ENCODE assay signal across 12 cellular contexts in the genomic region with DNA sequence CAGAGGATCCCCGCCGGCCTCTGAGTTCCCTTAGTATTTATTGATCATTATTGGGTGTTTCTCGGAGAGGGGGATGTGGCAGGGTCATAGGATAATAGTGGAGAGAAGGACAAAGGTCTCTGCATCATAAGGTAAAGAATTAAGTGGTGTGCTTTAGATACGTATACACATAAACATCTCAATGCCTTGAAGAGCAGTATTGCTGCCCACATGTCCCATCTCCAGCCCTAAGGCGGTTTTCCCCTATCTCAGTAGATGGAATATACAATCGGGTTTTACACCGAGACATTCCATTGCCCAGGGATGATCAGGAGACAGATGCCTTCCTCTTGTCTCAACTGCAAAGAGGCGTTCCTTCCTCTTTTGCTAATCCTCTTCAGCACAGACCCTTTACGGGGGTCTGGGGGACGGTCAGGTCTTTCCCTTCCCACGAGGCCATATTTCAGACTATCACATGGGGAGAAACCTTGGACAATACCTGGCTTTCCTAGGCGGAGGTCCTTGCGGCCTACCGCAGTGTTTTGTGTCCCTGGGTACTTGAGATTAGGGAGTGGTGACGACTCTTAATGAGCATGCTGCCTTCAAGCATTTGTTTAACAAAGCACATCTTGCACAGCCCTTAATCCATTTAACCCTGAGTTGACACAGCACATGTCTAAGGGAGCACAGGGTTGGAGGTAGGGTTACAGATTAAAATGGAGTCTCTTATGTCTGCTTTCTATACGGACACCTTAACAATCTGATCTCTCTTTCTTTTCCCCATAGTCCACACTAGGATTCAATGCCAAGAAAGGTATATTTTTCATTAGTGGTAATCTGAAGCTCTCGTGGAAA. TPM values are rescaled to one million over a fixed set of nuclear protein-coding genes. Genes with fewer than 3 reads are reported as not detected.
DNase-seq lines count a peak whose midpoint lies in the region; ATAC-seq and TF ChIP-seq lines count a peak whose summit lies in the region.
"Not testable (repeated sequence)": the region's sequence is repeated elsewhere in the genome, so short reads cannot be mapped to it uniquely, and the experiment has no call there.
"Had no signal": no experiment of that assay in that cellular context is flagged by ENCODE, and none has a peak within 500 bp of the region (broad histone marks: within the 10 kb centered on the region; RNA-seq: fewer than 3 reads in every experiment).

No MANE protein-coding gene starts in this region.

- not testable (repeated sequence) for H3K27me3 ChIP-seq in CD4-positive, alpha-beta memory T cell (ENCODE audit: insufficient read depth, low read length); KMS-11 (ENCODE audit: insufficient read depth, low read depth); iPS-15b (ENCODE audit: control insufficient read depth, insufficient read depth, low read length); trophoblast cell (ENCODE audit: insufficient read depth, low read length)

- not testable (repeated sequence) for H4K12ac ChIP-seq in trophoblast cell (ENCODE audit: low read depth, low read length)

- H3K36me3 ChIP-seq in CD4-positive, alpha-beta memory T cell (ENCODE audit: insufficient read depth, low read length); KMS-11 (ENCODE audit: insufficient read depth); iPS-15b (ENCODE audit: control insufficient read depth, insufficient read depth, low read length); trophoblast cell (ENCODE audit: control insufficient read depth in 1 of 2, insufficient read depth in 2 of 2, low read length in 2 of 2): not testable (repeated sequence)

- peaks cover 18 to 38% (median 24%) of the 10 kb centered on the region in 4 donors for H3K4me1 Mint-ChIP-seq in CD4-positive, alpha-beta memory T cell
- peaks cover 23% of the 10 kb centered on the region for H3K4me1 Mint-ChIP-seq in T-helper 17 cell
- H3K4me1 Mint-ChIP-seq in activated T-helper 2 cell treated with anti-CD3 and anti-CD28 coated beads, Interferon-gamma antibody, Interleukin-2, Interleukin-4, amounts not matched to agents 10 μg/mL and 5 μg/mL and 100 μg/mL, durations not matched to agents 14 hours and 24 hours and 36 hours (ENCODE audit: low read depth): peaks cover 29% of the 10 kb centered on the region

- H4K8ac ChIP-seq in trophoblast cell (ENCODE audit: low read depth, low read length): not testable (repeated sequence)

- not testable (repeated sequence) for H3K4ac ChIP-seq in trophoblast cell (ENCODE audit: low read depth, low read length)

- not testable (repeated sequence) for H3K14ac ChIP-seq in trophoblast cell (ENCODE audit: low read length)

- peaks cover 16% of the 10 kb centered on the region for H3K4me1 ChIP-seq in CD4-positive, alpha-beta memory T cell (ENCODE audit: insufficient read depth, low read length)
- H3K4me1 ChIP-seq in KMS-11 (ENCODE audit: low read depth, poor library complexity, severe bottlenecking) (peaks cover 14% of the 10 kb centered on the region), iPS-15b (ENCODE audit: control insufficient read depth, insufficient read depth, low read length) (peaks cover 10% of the 10 kb centered on the region)
- H3K4me1 ChIP-seq in trophoblast cell (ENCODE audit: control insufficient read depth in 1 of 2, insufficient read depth in 2 of 2, low read length in 2 of 2): not testable (repeated sequence)

- peaks cover 0 to 16% of the 10 kb centered on the region in 2 donors for H3K36me3 Mint-ChIP-seq in CD4-positive, alpha-beta memory T cell
- not testable (repeated sequence) for H3K36me3 Mint-ChIP-seq in T-helper 17 cell (ENCODE audit: low read depth); activated T-helper 2 cell treated with anti-CD3 and anti-CD28 coated beads, Interferon-gamma antibody, Interleukin-2, Interleukin-4, amounts not matched to agents 10 μg/mL and 5 μg/mL and 100 μg/mL, durations not matched to agents 14 hours and 24 hours and 36 hours (ENCODE audit: low read depth)

- H3K4me3 Mint-ChIP-seq in CD4-positive, alpha-beta memory T cell: peak overlapping the region in 7 of 8 donors; percentile 49 to 98 (median 97)
- peak overlapping the region; percentile 96 for H3K4me3 Mint-ChIP-seq in T-helper 17 cell
- H3K4me3 Mint-ChIP-seq in activated T-helper 2 cell treated with anti-CD3 and anti-CD28 coated beads, Interferon-gamma antibody, Interleukin-2, Interleukin-4, amounts not matched to agents 10 μg/mL and 5 μg/mL and 100 μg/mL, durations not matched to agents 14 hours and 24 hours and 36 hours (ENCODE audit: low read depth): peak overlapping the region; percentile 98

- not testable (repeated sequence) for H4K91ac ChIP-seq in trophoblast cell (ENCODE audit: low read depth, low read length)

- not testable (repeated sequence) for H3K79me2 ChIP-seq in KMS-11 (ENCODE audit: insufficient read depth, low read depth); trophoblast cell (ENCODE audit: control insufficient read depth, insufficient read depth, low read length, poor library complexity)

- no CpG with 5 or more reads among the region's 17 CpGs for WGBS in trophoblast cell (ENCODE audit: extremely low coverage, insufficient coverage, insufficient read length)

- H3K23ac ChIP-seq in trophoblast cell (ENCODE audit: low read length): not testable (repeated sequence)

- peak overlapping the region; percentile 70 to 100 (median 99) for H3K27ac Mint-ChIP-seq in CD4-positive, alpha-beta memory T cell
- H3K27ac Mint-ChIP-seq in T-helper 17 cell: peak overlapping the region; percentile 97
- not testable (repeated sequence) for H3K27ac Mint-ChIP-seq in activated T-helper 2 cell treated with anti-CD3 and anti-CD28 coated beads, Interferon-gamma antibody, Interleukin-2, Interleukin-4, amounts not matched to agents 10 μg/mL and 5 μg/mL and 100 μg/mL, durations not matched to agents 14 hours and 24 hours and 36 hours

- TF ChIP-seq CTCF in KMS-11 (conservative IDR thresholded peaks at IDR 0.05; ENCODE audit: low read depth, low read length): not testable (repeated sequence)

- not testable (repeated sequence) for ATAC-seq in T-helper 17 cell

- intact Hi-C loops in CD4-positive, alpha-beta memory T cell (cut with micrococcal nuclease): loop anchor here (2.0 kb wide), 1 partner anchor 89 kb away; the partner anchor contains the start of gene TOMM40L
- intact Hi-C loops in activated T-helper 2 cell treated with anti-CD3 and anti-CD28 coated beads, Interferon-gamma antibody, Interleukin-2, Interleukin-4, amounts not matched to agents 10 μg/mL and 5 μg/mL and 100 μg/mL, durations not matched to agents 14 hours and 24 hours and 36 hours (cut with micrococcal nuclease): loop anchor here (2.0 kb wide), 1 partner anchor 89 kb away; the partner anchor contains the start of gene TOMM40L

- H3K79me1 ChIP-seq in trophoblast cell (ENCODE audit: low read length): not testable (repeated sequence)

- not testable (repeated sequence) for H3K9me3 ChIP-seq in CD4-positive, alpha-beta memory T cell (ENCODE audit: control insufficient read depth in 1 of 2, low read length in 2 of 2); T-helper 17 cell (ENCODE audit: control insufficient read depth, low read length, poor library complexity, severe bottlenecking); iPS-15b (ENCODE audit: control insufficient read depth, insufficient read depth, low read length); trophoblast cell (ENCODE audit: insufficient read depth, low read depth, low read length)

- not testable (repeated sequence) for DNase-seq in CD4-positive, alpha-beta memory T cell; T-helper 17 cell; activated T-helper 2 cell treated with anti-CD3 and anti-CD28 coated beads, Interferon-gamma antibody, Interleukin-2, Interleukin-4, amounts not matched to agents 10 μg/mL and 5 μg/mL and 100 μg/mL, durations not matched to agents 14 hours and 24 hours and 36 hours (ENCODE audit: low spot score)
- DNase-seq in trophoblast cell: peak; percentile 59 to 69

- H4K20me1 ChIP-seq in KMS-11 (ENCODE audit: insufficient read depth): not testable (repeated sequence)

- H2BK120ac ChIP-seq in trophoblast cell (ENCODE audit: insufficient read depth, low read length, poor library complexity): not testable (repeated sequence)

- peak overlapping the region; percentile 91; the same call in 1 of the 2 replicates for H3K4me2 ChIP-seq in KMS-11
- H3K4me2 ChIP-seq in trophoblast cell (ENCODE audit: low read length): not testable (repeated sequence)

- not testable (repeated sequence) for H3K27ac ChIP-seq in CD4-positive, alpha-beta memory T cell (ENCODE audit: low read depth, low read length); KMS-11; trophoblast cell (ENCODE audit: low read depth, low read length)

- not testable (repeated sequence) for H2BK5ac ChIP-seq in trophoblast cell (ENCODE audit: low read depth, low read length, poor library complexity)

- not testable (repeated sequence) for H3K27me3 Mint-ChIP-seq in CD4-positive, alpha-beta memory T cell; T-helper 17 cell; activated T-helper 2 cell treated with anti-CD3 and anti-CD28 coated beads, Interferon-gamma antibody, Interleukin-2, Interleukin-4, amounts not matched to agents 10 μg/mL and 5 μg/mL and 100 μg/mL, durations not matched to agents 14 hours and 24 hours and 36 hours (ENCODE audit: low read depth)

- POLR2A ChIA-PET in CD4-positive, alpha-beta memory T cell (lab: Charles Lee; ENCODE audit: partially characterized antibody): interaction anchor here (3.1 kb wide), 1 partner anchor 12 kb away, joined by 61 read pairs; no protein-coding TSS in a partner anchor

- not testable (repeated sequence) for H2AFZ ChIP-seq in KMS-11 (ENCODE audit: low read depth); trophoblast cell (ENCODE audit: insufficient read depth, low read length, poor library complexity)

- not testable (repeated sequence) for H3K4me3 ChIP-seq in CD4-positive, alpha-beta memory T cell (ENCODE audit: low read length in 2 of 2); KMS-11 (IDR thresholded peaks at IDR 0.05; ENCODE audit: insufficient read depth, low read depth, low read length); trophoblast cell (ENCODE audit: low read depth, low read length)
- H3K4me3 ChIP-seq in iPS-15b (ENCODE audit: low read depth, low read length): peak overlapping the region; percentile 98

- CTCF ChIA-PET in CD4-positive, alpha-beta memory T cell (lab: Charles Lee; ENCODE audit: partially characterized antibody): interaction anchor here (2.4 kb wide), 1 partner anchor 10 kb away, joined by 9 read pairs; no protein-coding TSS in a partner anchor

- not testable (repeated sequence) for H3K9ac ChIP-seq in KMS-11; trophoblast cell (ENCODE audit: low read length)
- H3K9ac ChIP-seq in iPS-15b (ENCODE audit: low read depth, low read length): peak overlapping the region; percentile 26

- H3K18ac ChIP-seq in trophoblast cell (ENCODE audit: low read length): not testable (repeated sequence)

- H2BK12ac ChIP-seq in trophoblast cell (ENCODE audit: low read length): not testable (repeated sequence)

- not testable (repeated sequence) for H3K9me3 Mint-ChIP-seq in CD4-positive, alpha-beta memory T cell; activated T-helper 2 cell treated with anti-CD3 and anti-CD28 coated beads, Interferon-gamma antibody, Interleukin-2, Interleukin-4, amounts not matched to agents 10 μg/mL and 5 μg/mL and 100 μg/mL, durations not matched to agents 14 hours and 24 hours and 36 hours

- not testable (repeated sequence) for H2AK5ac ChIP-seq in trophoblast cell (ENCODE audit: low read length)

RNA-seq across cellular contexts. Expression of gene SDHC, which starts 1.9 kb away (rescaled TPM):
- 100 to 1,000 TPM; 106 to 108 TPM for total RNA-seq in CD4-positive, alpha-beta memory T cell
- polyA plus RNA-seq in CD4-positive, alpha-beta memory T cell: 100 to 1,000 TPM; 183 to 296 TPM
- total RNA-seq in T-helper 17 cell: 10 to 100 TPM; 64.4 to 76.8 TPM
- total RNA-seq in activated T-helper 2 cell treated with anti-CD3 and anti-CD28 coated beads, Interferon-gamma antibody, Interleukin-2, Interleukin-4, amounts not matched to agents 10 μg/mL and 5 μg/mL and 100 μg/mL, durations not matched to agents 14 hours and 24 hours and 36 hours: 186 and 190 TPM in 2 replicates
- 124 and 129 TPM in 2 replicates for polyA plus RNA-seq in trophoblast cell (2013)

RNA-seq across cellular contexts. Expression of gene MPZ, which starts 6.3 kb away (rescaled TPM):
- total RNA-seq in CD4-positive, alpha-beta memory T cell: 10 to 100 TPM; 11.1 to 11.9 TPM
- polyA plus RNA-seq in CD4-positive, alpha-beta memory T cell: under 1 TPM in 1 of 2 donors, not detected in 1; 0.14 TPM
- 1 to 10 TPM; 2.3 to 2.9 TPM for total RNA-seq in T-helper 17 cell
- total RNA-seq in activated T-helper 2 cell treated with anti-CD3 and anti-CD28 coated beads, Interferon-gamma antibody, Interleukin-2, Interleukin-4, amounts not matched to agents 10 μg/mL and 5 μg/mL and 100 μg/mL, durations not matched to agents 14 hours and 24 hours and 36 hours: 4.0 TPM in 2 replicates
- polyA plus RNA-seq in trophoblast cell (2013): 1.5 and 1.6 TPM in 2 replicates

RNA-seq across cellular contexts. Expression of gene CFAP126, which starts 51.6 kb away (rescaled TPM):
- total RNA-seq in CD4-positive, alpha-beta memory T cell: not detected
- polyA plus RNA-seq in CD4-positive, alpha-beta memory T cell: not detected
- not detected for total RNA-seq in T-helper 17 cell
- total RNA-seq in activated T-helper 2 cell treated with anti-CD3 and anti-CD28 coated beads, Interferon-gamma antibody, Interleukin-2, Interleukin-4, amounts not matched to agents 10 μg/mL and 5 μg/mL and 100 μg/mL, durations not matched to agents 14 hours and 24 hours and 36 hours: not detected in 2 replicates
- polyA plus RNA-seq in trophoblast cell (2013): 0.07 TPM in 1 of 2 replicates, not detected in the other
- total RNA-seq: activated naive CD4-positive, alpha-beta T cell treated with anti-CD3 and anti-CD28 coated beads, Interleukin-2, amount 50 U/mL, for 72 hours; H4; IMR-90; left colon; T-helper 2 cell treated with Interferon-gamma antibody and Interleukin-4, amounts not matched to agents 100 ng/mL and 5 ng/mL, for 36 hours; urinary bladder had no signal
- polyA plus RNA-seq: IMR-90, urinary bladder had no signal

RNA-seq across cellular contexts. Expression of gene PCP4L1, which starts 57.5 kb away (rescaled TPM):
- not detected for total RNA-seq in CD4-positive, alpha-beta memory T cell
- not detected for polyA plus RNA-seq in CD4-positive, alpha-beta memory T cell
- not detected for total RNA-seq in T-helper 17 cell
- not detected in 2 replicates for total RNA-seq in activated T-helper 2 cell treated with anti-CD3 and anti-CD28 coated beads, Interferon-gamma antibody, Interleukin-2, Interleukin-4, amounts not matched to agents 10 μg/mL and 5 μg/mL and 100 μg/mL, durations not matched to agents 14 hours and 24 hours and 36 hours
- polyA plus RNA-seq in trophoblast cell (2013): 0.99 and 1.1 TPM in 2 replicates
- total RNA-seq: H4; IMR-90; T-helper 2 cell treated with Interferon-gamma antibody and Interleukin-4, amounts not matched to agents 100 ng/mL and 5 ng/mL, for 36 hours had no signal
- polyA plus RNA-seq: IMR-90 had no signal
